In genomic region chr5:9112520-9113291, GRCh38 we compare ENCODE assay signal across 31 cellular contexts.
DNase-seq lines count a peak whose midpoint lies in the region; ATAC-seq, FAIRE-seq and TF ChIP-seq lines count a peak whose summit lies in the region.
"Had no signal": no experiment of that assay in that cellular context is flagged by ENCODE, and none has a peak within 500 bp of the region (broad histone marks: within the 10 kb centered on the region; RNA-seq: fewer than 3 reads in every experiment).

No MANE protein-coding gene starts in this region.

- H3K23me2 ChIP-seq in H1 (ENCODE audit: low read depth, low read length): no peaks in the 10 kb centered on the region
- H3K23me2 ChIP-seq in H9 (ENCODE audit: insufficient read length, low read depth, low read length, poor library complexity, severe bottlenecking): no peaks in the 10 kb centered on the region

- H2BK120ac ChIP-seq in H1 (replicated peaks; ENCODE audit: low read depth, low read length): no peak overlapping the region
- no peak overlapping the region for H2BK120ac ChIP-seq in H9 (ENCODE audit: low read depth, low read length, poor library complexity, severe bottlenecking)

- CTCF ChIA-PET in H1 (lab: Charles Lee; ENCODE audit: partially characterized antibody): no interaction called here

- DNase-seq in AG10803 (ENCODE audit: low read depth) (peak; percentile 16), M059J (ENCODE audit: low read depth) (peak; percentile 34), H1 (ENCODE audit: low read depth in 1 of 2, low spot score in 2 of 2) (no peak), keratinocyte (ENCODE audit: low read depth, low spot score) (peak; percentile 48), H9 (no peak), HAP-1 (ENCODE audit: low spot score in 2 of 2) (no peak), hypothalamus (lab: John Stamatoyannopoulos, UW) (no peak)
- DNase-seq: activated CD4-positive, alpha-beta T cell treated with anti-CD3 and anti-CD28 coated beads, Interleukin-2, amount 50 U/mL, for 48 hours; activated CD4-positive, CD25-positive, alpha-beta regulatory T cell; activated naive CD8-positive, alpha-beta T cell treated with anti-CD3 and anti-CD28 coated beads for 36 hours; body of pancreas; effector CD4-positive, alpha-beta T cell; glutamatergic neuron; mesendoderm; naive B cell; NCI-H1436 treated with DMSO at 0.1 percent for 48 hours; NCI-H510A treated with DMSO at 0.1 percent for 48 hours; nucleus accumbens; PC-9; retina; SHP77 treated with DMSO at 0.1 percent for 48 hours; spleen; stimulated activated CD4-positive, alpha-beta T cell treated with anti-CD3 and anti-CD28 coated beads, Interleukin-4, amount 100 ng/mL, for 24 hours; stimulated activated naive B cell treated with anti-CD40 and anti-IgM and Interleukin-4, amounts not matched to agents 10 μg/mL and 1 μg/mL and 100 μg/mL, for 72 hours had no signal

- H3K4me3 Mint-ChIP-seq in H9: no peak overlapping the region
- H3K4me3 Mint-ChIP-seq: activated naive CD8-positive, alpha-beta T cell treated with anti-CD3 and anti-CD28 coated beads for 36 hours; B cell; stimulated activated naive B cell treated with anti-CD40 and anti-IgM and Interleukin-4, amounts not matched to agents 10 μg/mL and 1 μg/mL and 100 μg/mL, for 72 hours had no signal

- H2BK12ac ChIP-seq in H1 (ENCODE audit: low read depth, low read length) (no peak overlapping the region), H9 (ENCODE audit: insufficient read length, low read depth, low read length) (no peak overlapping the region)

- no peak overlapping the region for H3K56ac ChIP-seq in H1 (replicated peaks; ENCODE audit: insufficient read length, low read depth, low read length)
- H3K56ac ChIP-seq in H9 (ENCODE audit: insufficient read length, low read depth, low read length): no peak overlapping the region

- H3K36me3 ChIP-seq in H1 (ENCODE audit: control insufficient read depth in 2 of 4, insufficient read depth in 4 of 4, low read length in 3 of 4) (no peaks in the 10 kb centered on the region), keratinocyte (ENCODE audit: control insufficient read depth in 2 of 2, extremely low read depth in 1 of 2, insufficient read depth in 2 of 2, low read length in 2 of 2) (no peaks in the 10 kb centered on the region), HAP-1 (replicated peaks) (no peaks in the 10 kb centered on the region)
- H3K36me3 ChIP-seq: spleen, suprapubic skin had no signal

- H2AK5ac ChIP-seq in H1 (ENCODE audit: low read depth, low read length) (no peak overlapping the region), H9 (ENCODE audit: insufficient read length, low read length) (no peak overlapping the region)

- H3K79me2 ChIP-seq in H1 (ENCODE audit: control insufficient read depth in 1 of 2, insufficient read depth in 2 of 2, low read length in 2 of 2): no peaks in the 10 kb centered on the region
- no peaks in the 10 kb centered on the region for H3K79me2 ChIP-seq in keratinocyte (ENCODE audit: control insufficient read depth, insufficient read depth, low read length)
- H3K79me2 ChIP-seq in H9 (ENCODE audit: insufficient read depth, low read length): no peaks in the 10 kb centered on the region

- H4K8ac ChIP-seq in H1 (ENCODE audit: extremely low read depth, insufficient read depth, low read length) (no peak overlapping the region), H9 (replicated peaks; ENCODE audit: insufficient read length, low read depth, low read length) (no peak overlapping the region)

- 95% methylated on average over 4 of the region's 4 CpGs; no CpG with 5 or more reads in 1 of the 2 experiments for WGBS in H1 (ENCODE audit: extremely low coverage in 1 of 2, insufficient coverage in 1 of 2, insufficient read length in 1 of 2, insufficient replicate concordance in 2 of 2, low coverage in 1 of 2, low lambda C conversion rate in 2 of 2, missing lambda C conversion rate in 1 of 2), 2 experiments
- no CpG with 5 or more reads among the region's 4 CpGs for WGBS in H9 (ENCODE audit: extremely low coverage, insufficient read length, low lambda C conversion rate)

- H3K27me3 Mint-ChIP-seq in H9 (ENCODE audit: low read depth): no peaks in the 10 kb centered on the region
- H3K27me3 Mint-ChIP-seq: activated naive CD8-positive, alpha-beta T cell treated with anti-CD3 and anti-CD28 coated beads for 36 hours; B cell; naive B cell; stimulated activated naive B cell treated with anti-CD40 and anti-IgM and Interleukin-4, amounts not matched to agents 10 μg/mL and 1 μg/mL and 100 μg/mL, for 72 hours had no signal

- H3K18ac ChIP-seq in H1 (ENCODE audit: extremely low read depth, low read length) (no peak overlapping the region), H9 (ENCODE audit: insufficient read length, low read depth, low read length) (no peak overlapping the region)

- no peak for TF ChIP-seq EP300 in H1 (IDR thresholded peaks at IDR 0.05; ENCODE audit: borderline replicate concordance in 1 of 2, low read depth in 2 of 2, low read length in 2 of 2)

- 0 out of 4 replicates have a peak, but pooled peaks cover 3 to 4% of the 10 kb centered on the region in 2 experiments for H3K9me3 ChIP-seq in H1 (ENCODE audit: insufficient read depth in 2 of 2, low read depth in 1 of 2, low read length in 1 of 2)
- H3K9me3 ChIP-seq in keratinocyte (ENCODE audit: control insufficient read depth, low read depth, low read length): no peaks in the 10 kb centered on the region
- no peaks in the 10 kb centered on the region for H3K9me3 ChIP-seq in H9 (ENCODE audit: control insufficient read depth, low read depth, low read length)
- no peaks in the 10 kb centered on the region for H3K9me3 ChIP-seq in HAP-1
- H3K9me3 ChIP-seq: body of pancreas, suprapubic skin had no signal

- dilution Hi-C loops in keratinocyte (cut with MboI; ENCODE audit: extremely low pct_ligation_motif_present, low sequenced_read_pairs): no loop called here

- H3K79me1 ChIP-seq in H1 (ENCODE audit: low read depth, low read length): no peaks in the 10 kb centered on the region
- no peaks in the 10 kb centered on the region for H3K79me1 ChIP-seq in H9 (ENCODE audit: insufficient read depth, low read depth, low read length, poor library complexity, severe bottlenecking)

- in situ Hi-C loops in HAP-1 (cut with MboI; ENCODE audit: low sequenced_read_pairs): no loop called here

- no peak overlapping the region for H2BK5ac ChIP-seq in H1 (ENCODE audit: low read depth, low read length)
- H2BK5ac ChIP-seq in H9 (ENCODE audit: insufficient read length, low read length): no peak overlapping the region

- H3K4me1 ChIP-seq in H1 (replicated peaks in 1 of 4; ENCODE audit: control insufficient read depth in 3 of 4, insufficient read depth in 4 of 4, low read length in 3 of 4) (no peaks in the 10 kb centered on the region), keratinocyte (ENCODE audit: control insufficient read depth, extremely low read depth, insufficient read depth, low read length) (peaks cover 10% of the 10 kb centered on the region), H9 (ENCODE audit: insufficient read depth, low read length) (no peaks in the 10 kb centered on the region), HAP-1 (no peaks in the 10 kb centered on the region)
- H3K4me1 ChIP-seq: body of pancreas, esophagus muscularis mucosa, spleen, suprapubic skin had no signal

- FAIRE-seq in H1 (lab: Jason Lieb, UNC) (no peak), keratinocyte (lab: Jason Lieb, UNC) (peak; percentile 87)
- FAIRE-seq: A204.1, GM12878, urothelium cell line had no signal

- H3K36me3 Mint-ChIP-seq in H9 (ENCODE audit: insufficient read depth in 1 of 3, low read depth in 3 of 3): peaks cover 0 to 12% (median 9%) of the 10 kb centered on the region in 3 experiments; a peak in 5 of 7 replicates
- H3K36me3 Mint-ChIP-seq: activated naive CD8-positive, alpha-beta T cell treated with anti-CD3 and anti-CD28 coated beads for 36 hours; naive B cell; stimulated activated naive B cell treated with anti-CD40 and anti-IgM and Interleukin-4, amounts not matched to agents 10 μg/mL and 1 μg/mL and 100 μg/mL, for 72 hours had no signal

- no peak overlapping the region for H2BK20ac ChIP-seq in H1 (ENCODE audit: low read length)
- H2BK20ac ChIP-seq in H9 (ENCODE audit: low read depth, low read length, poor library complexity, severe bottlenecking): no peak overlapping the region

- no peak overlapping the region for H3K4me3 ChIP-seq in AG10803 (ENCODE audit: low read length)
- H3K4me3 ChIP-seq in H1 (ENCODE audit: extremely low read depth in 1 of 4, insufficient read depth in 2 of 4, low read depth in 3 of 4, low read length in 4 of 4): no peak overlapping the region
- H3K4me3 ChIP-seq in keratinocyte (ENCODE audit: control insufficient read depth in 2 of 3, extremely low read depth in 1 of 3, insufficient read depth in 2 of 3, low read depth in 1 of 3, low read length in 3 of 3): no peak overlapping the region
- H3K4me3 ChIP-seq in HAP-1: no peak overlapping the region
- H3K4me3 ChIP-seq: body of pancreas, esophagus muscularis mucosa, GM12878, PC-9, spleen, suprapubic skin had no signal

- POLR2A ChIA-PET in H1 (lab: Charles Lee; ENCODE audit: partially characterized antibody): no interaction called here

- peaks cover 0 to 4% of the 10 kb centered on the region in 2 experiments; a peak in 1 of 4 replicates for H3K4me1 Mint-ChIP-seq in H9
- H3K4me1 Mint-ChIP-seq: activated naive CD8-positive, alpha-beta T cell treated with anti-CD3 and anti-CD28 coated beads for 36 hours; B cell; naive B cell; stimulated activated naive B cell treated with anti-CD40 and anti-IgM and Interleukin-4, amounts not matched to agents 10 μg/mL and 1 μg/mL and 100 μg/mL, for 72 hours had no signal

- H3K4ac ChIP-seq in H1 (replicated peaks; ENCODE audit: insufficient read length, low read depth, low read length): no peak overlapping the region
- no peak overlapping the region for H3K4ac ChIP-seq in H9 (ENCODE audit: low read depth, low read length)

- H3K14ac ChIP-seq in H1 (ENCODE audit: insufficient read length) (no peak overlapping the region), H9 (ENCODE audit: insufficient read depth, low read length) (no peak overlapping the region)

- H3K9me1 ChIP-seq in keratinocyte (ENCODE audit: control insufficient read depth, extremely low read depth, insufficient read depth, low read length): no peaks in the 10 kb centered on the region

- H4K91ac ChIP-seq in H1 (replicated peaks; ENCODE audit: insufficient read length, low read length) (no peak overlapping the region), H9 (ENCODE audit: insufficient read length, low read depth, low read length) (no peak overlapping the region)

- H4K20me1 ChIP-seq in H1 (replicated peaks in 1 of 2; ENCODE audit: control insufficient read depth in 1 of 2, insufficient read depth in 2 of 2, low read length in 2 of 2): peaks cover 0 to 2% of the 10 kb centered on the region in 2 experiments
- no peaks in the 10 kb centered on the region for H4K20me1 ChIP-seq in keratinocyte (ENCODE audit: control insufficient read depth, extremely low read depth, insufficient read depth, low read length)
- no peaks in the 10 kb centered on the region for H4K20me1 ChIP-seq in H9 (ENCODE audit: control insufficient read depth, insufficient read depth, insufficient read length)

- H3K4me2 ChIP-seq in H1 (ENCODE audit: insufficient read depth in 1 of 2, low read depth in 2 of 2, low read length in 2 of 2) (no peak overlapping the region), keratinocyte (ENCODE audit: control insufficient read depth, extremely low read depth, insufficient read depth, low read depth, low read length) (peak overlapping the region; percentile 1), H9 (ENCODE audit: insufficient read depth, insufficient read length, low read length) (no peak overlapping the region)
- H3K4me2 ChIP-seq: PC-9 had no signal

- peaks cover 0 to 10% of the 10 kb centered on the region in 2 experiments; a peak in 4 of 5 replicates for H3K9me3 Mint-ChIP-seq in H9

- no peak overlapping the region for H3T11ph ChIP-seq in H9 (ENCODE audit: low read length)

- ATAC-seq in GM18505 (IDR thresholded peaks at IDR 0.05; ENCODE audit: unreplicated experiment): no peak
- ATAC-seq: body of pancreas; GM12878; stimulated activated naive B cell treated with anti-CD40 and anti-IgM and Interleukin-4, amounts not matched to agents 10 μg/mL and 1 μg/mL and 100 μg/mL, for 72 hours had no signal

- H3K27ac ChIP-seq in H1 (ENCODE audit: low read depth, low read length) (no peak overlapping the region), keratinocyte (ENCODE audit: control insufficient read depth, insufficient read depth, low read length) (peak overlapping the region; percentile 5), H9 (ENCODE audit: insufficient read length, low read depth, low read length) (no peak overlapping the region)
- H3K27ac ChIP-seq: body of pancreas, esophagus muscularis mucosa, PC-9, spleen, suprapubic skin had no signal

- TF ChIP-seq RAD21 in H1 (IDR thresholded peaks at IDR 0.05 in 1 of 2, conservative IDR thresholded peaks at IDR 0.05 in 1 of 2; ENCODE audit: low read depth in 2 of 2, low read length in 2 of 2): no peak

- no peak overlapping the region for H3K9ac ChIP-seq in H1 (replicated peaks in 1 of 4; ENCODE audit: extremely low read depth in 1 of 4, low read depth in 3 of 4, low read length in 3 of 4)
- no peak overlapping the region for H3K9ac ChIP-seq in keratinocyte (ENCODE audit: control insufficient read depth, extremely low read depth, insufficient read depth, low read length)
- H3K9ac ChIP-seq in H9 (ENCODE audit: extremely low read depth, insufficient read length, low read length): no peak overlapping the region

- TF ChIP-seq POLR2A in H1 (IDR thresholded peaks at IDR 0.05; ENCODE audit: control extremely low read depth in 1 of 2, low read depth in 2 of 2, low read length in 2 of 2) (no peak), GM18505 (IDR thresholded peaks at IDR 0.05; ENCODE audit: borderline replicate concordance, extremely low read depth, insufficient read depth, insufficient read length) (no peak)

- H2BK15ac ChIP-seq in H1 (ENCODE audit: low read length) (no peak overlapping the region), H9 (ENCODE audit: low read depth, low read length) (no peak overlapping the region)

- H4K5ac ChIP-seq in H1 (ENCODE audit: insufficient read length, low read depth, low read length) (no peak overlapping the region), H9 (ENCODE audit: insufficient read length, low read depth, low read length) (no peak overlapping the region)

- H3K27me3 ChIP-seq in H1 (replicated peaks in 1 of 4; ENCODE audit: control insufficient read depth in 3 of 4, extremely low read depth in 1 of 4, insufficient read depth in 3 of 4, low read length in 3 of 4): no peaks in the 10 kb centered on the region
- no peaks in the 10 kb centered on the region for H3K27me3 ChIP-seq in keratinocyte (ENCODE audit: control insufficient read depth, extremely low read depth, insufficient read depth, low read length)
- H3K27me3 ChIP-seq in H9 (ENCODE audit: insufficient read depth, low read length): no peaks in the 10 kb centered on the region
- H3K27me3 ChIP-seq in HAP-1 (ENCODE audit: low read depth): no peaks in the 10 kb centered on the region
- H3K27me3 ChIP-seq: body of pancreas, esophagus muscularis mucosa, spleen, suprapubic skin had no signal

- H3K23ac ChIP-seq in H1 (ENCODE audit: insufficient read length) (no peak overlapping the region), H9 (ENCODE audit: insufficient read length, low read depth, low read length) (no peak overlapping the region)

- H3K27ac Mint-ChIP-seq in H9: no peak overlapping the region
- H3K27ac Mint-ChIP-seq: activated naive CD8-positive, alpha-beta T cell treated with anti-CD3 and anti-CD28 coated beads for 36 hours; B cell; naive B cell; stimulated activated naive B cell treated with anti-CD40 and anti-IgM and Interleukin-4, amounts not matched to agents 10 μg/mL and 1 μg/mL and 100 μg/mL, for 72 hours had no signal

- TF ChIP-seq CTCF in AG10803 (conservative IDR thresholded peaks at IDR 0.05; ENCODE audit: low read length) (no peak), H1 (IDR thresholded peaks at IDR 0.05; ENCODE audit: control extremely low read depth in 1 of 3, insufficient read depth in 1 of 3, low read depth in 1 of 3, low read length in 3 of 3) (no peak), keratinocyte (optimal IDR thresholded peaks at IDR 0.05 in 1 of 3, IDR thresholded peaks at IDR 0.05 in 1 of 3, conservative IDR thresholded peaks at IDR 0.05 in 1 of 3; ENCODE audit: extremely low read depth in 1 of 3, insufficient read depth in 2 of 3, low read length in 3 of 3) (no peak), H9 (conservative IDR thresholded peaks at IDR 0.05) (no peak)

- H2AFZ ChIP-seq in H1 (ENCODE audit: low read length) (no peak overlapping the region), keratinocyte (ENCODE audit: control insufficient read depth, low read length) (no peak overlapping the region), H9 (ENCODE audit: low read length) (no peak overlapping the region)
- H2AFZ ChIP-seq: PC-9 had no signal

Comparison
In these comparisons a context has a peak if more than half of its experiments do, and no peak if none do; other contexts are left out.
1. DNase-seq: peak in AG10803 (single experiment), M059J (single experiment) and keratinocyte (single experiment); none in H1 (0 of 2), H9 (single experiment), HAP-1 (0 of 2) and hypothalamus (0 of 51).